Comparison of ENCODE assay signal across 11 cellular contexts in the genomic region with DNA sequence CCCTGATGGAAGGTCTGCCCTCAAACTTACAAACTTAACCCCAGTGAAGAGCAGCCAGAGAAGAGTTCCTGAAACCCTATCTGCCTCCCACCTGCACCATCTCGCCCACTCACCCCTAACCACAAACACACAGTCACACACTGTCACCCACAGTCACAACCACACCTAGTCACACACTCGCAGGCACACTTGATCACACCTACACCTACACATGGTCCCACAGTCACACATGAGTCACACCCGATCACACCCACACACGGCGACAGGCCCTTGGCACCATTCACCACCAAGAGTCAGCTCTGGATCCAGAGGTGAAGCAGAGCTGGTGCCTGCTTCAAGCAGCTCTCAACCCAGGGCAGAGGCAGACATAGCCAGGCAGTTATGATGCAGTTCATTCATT. TPM values are rescaled to one million over a fixed set of nuclear protein-coding genes. Genes with fewer than 3 reads are reported as not detected.
DNase-seq lines count a peak whose midpoint lies in the region; ATAC-seq, FAIRE-seq and TF ChIP-seq lines count a peak whose summit lies in the region.
"Had no signal": no experiment of that assay in that cellular context is flagged by ENCODE, and none has a peak within 500 bp of the region (broad histone marks: within the 10 kb centered on the region; RNA-seq: fewer than 3 reads in every experiment).

No MANE protein-coding gene starts in this region.

- no peaks in the 10 kb centered on the region for H3K9me1 ChIP-seq in keratinocyte (ENCODE audit: control insufficient read depth, extremely low read depth, insufficient read depth, low read length)

- no peak for TF ChIP-seq CTCF in keratinocyte (optimal IDR thresholded peaks at IDR 0.05 in 1 of 3, IDR thresholded peaks at IDR 0.05 in 1 of 3, conservative IDR thresholded peaks at IDR 0.05 in 1 of 3; ENCODE audit: extremely low read depth in 1 of 3, insufficient read depth in 2 of 3, low read length in 3 of 3)
- no peak for TF ChIP-seq CTCF in gastrocnemius medialis (IDR thresholded peaks at IDR 0.05 in 4 of 5, conservative IDR thresholded peaks at IDR 0.05 in 1 of 5)
- no peak for TF ChIP-seq CTCF in heart left ventricle (IDR thresholded peaks at IDR 0.05)
- no peak for TF ChIP-seq CTCF in testis (IDR thresholded peaks at IDR 0.05)

- TF ChIP-seq POLR2A in gastrocnemius medialis (IDR thresholded peaks at IDR 0.05) (no peak), heart left ventricle (IDR thresholded peaks at IDR 0.05) (no peak), testis (IDR thresholded peaks at IDR 0.05) (no peak)

- intact Hi-C loops in gastrocnemius medialis (cut with DNase I; ENCODE audit: low total_unique reads) (no loop called here), heart left ventricle (cut with DNase I) (loop anchor here in 1 of 10 donors (10.0 kb wide), 1 partner anchor 239 kb away; the partner anchor contains the start of gene CLTB), testis (cut with DNase I; ENCODE audit: low total_unique reads) (no loop called here)

- FAIRE-seq in HTR-8/SVneo (lab: Jason Lieb, UNC) = peak; percentile 60
- no peak for FAIRE-seq in keratinocyte (lab: Jason Lieb, UNC)
- FAIRE-seq: TTC549 had no signal

- no peak overlapping the region for H3K4me2 ChIP-seq in keratinocyte (ENCODE audit: control insufficient read depth, extremely low read depth, insufficient read depth, low read depth, low read length)

- H3K36me3 ChIP-seq in keratinocyte (ENCODE audit: control insufficient read depth in 2 of 2, extremely low read depth in 1 of 2, insufficient read depth in 2 of 2, low read length in 2 of 2) (peaks cover 6 to 16% of the 10 kb centered on the region in 2 experiments), gastrocnemius medialis (peaks cover 0 to 8% of the 10 kb centered on the region in 2 donors), heart left ventricle (peaks cover 0 to 45% (median 26%) of the 10 kb centered on the region in 9 donors), testis (ENCODE audit: low read depth, missing control alignments) (no peaks in the 10 kb centered on the region)

- H3K79me2 ChIP-seq in keratinocyte (ENCODE audit: control insufficient read depth, insufficient read depth, low read length) = peaks cover 22% of the 10 kb centered on the region

- dilution Hi-C loops in keratinocyte (cut with MboI; ENCODE audit: extremely low pct_ligation_motif_present, low sequenced_read_pairs) = no loop called here

- WGBS in heart left ventricle, 4 donors = 73 to 86% (median 81%) methylated on average over 5 of the region's 5 CpGs
- WGBS in testis, 2 donors = 74 to 75% methylated on average over 5 of the region's 5 CpGs

- H3K9ac ChIP-seq in keratinocyte (ENCODE audit: control insufficient read depth, extremely low read depth, insufficient read depth, low read length) = no peak overlapping the region

- in situ Hi-C loops in gastrocnemius medialis (cut with MboI; ENCODE audit: low sequenced_read_pairs in 4 of 4) = loop anchor here in 2 of 4 donors (25.0 kb wide), 2 partner anchors 309 to 459 kb away; no protein-coding TSS in a partner anchor

- H3K27me3 ChIP-seq in keratinocyte (ENCODE audit: control insufficient read depth, extremely low read depth, insufficient read depth, low read length) (no peaks in the 10 kb centered on the region), gastrocnemius medialis (no peaks in the 10 kb centered on the region), heart left ventricle (no peaks in the 10 kb centered on the region), testis (no peaks in the 10 kb centered on the region)

- peaks cover 16% of the 10 kb centered on the region for H3K4me1 ChIP-seq in keratinocyte (ENCODE audit: control insufficient read depth, extremely low read depth, insufficient read depth, low read length)
- H3K4me1 ChIP-seq in gastrocnemius medialis = peaks cover 1 to 7% of the 10 kb centered on the region in 2 donors
- peaks cover 0 to 27% (median 7%) of the 10 kb centered on the region in 12 donors for H3K4me1 ChIP-seq in heart left ventricle
- peaks cover 32% of the 10 kb centered on the region for H3K4me1 ChIP-seq in testis

- no peak overlapping the region for H3K27ac ChIP-seq in keratinocyte (ENCODE audit: control insufficient read depth, insufficient read depth, low read length)
- no peak overlapping the region for H3K27ac ChIP-seq in gastrocnemius medialis
- H3K27ac ChIP-seq in heart left ventricle = no peak overlapping the region
- H3K27ac ChIP-seq in testis = no peak overlapping the region

- H2AFZ ChIP-seq in keratinocyte (ENCODE audit: control insufficient read depth, low read length) = no peak overlapping the region

- no peak for DNase-seq in HTR-8/SVneo (ENCODE audit: insufficient read length, low spot score)
- DNase-seq in activated T-cell treated with anti-CD3 and anti-CD28 coated beads for 4 hours = peak; percentile 89
- DNase-seq in keratinocyte (ENCODE audit: low read depth, low spot score) = peak; percentile 49
- DNase-seq in stimulated activated CD8-positive, alpha-beta memory T cell treated with anti-CD3 and anti-CD28 coated beads, Interleukin-4, amount 100 ng/mL, for 4 hours (ENCODE audit: low read depth in 2 of 2, low spot score in 1 of 2) = peak; percentile 78 to 90
- DNase-seq in gastrocnemius medialis = no peak
- no peak for DNase-seq in heart left ventricle
- DNase-seq in testis = no peak
- DNase-seq: NCI-H1417 treated with DMSO at 0.1 percent for 48 hours had no signal

- no peak overlapping the region for H3K4me3 ChIP-seq in keratinocyte (ENCODE audit: control insufficient read depth in 2 of 3, extremely low read depth in 1 of 3, insufficient read depth in 2 of 3, low read depth in 1 of 3, low read length in 3 of 3)
- H3K4me3 ChIP-seq in gastrocnemius medialis = no peak overlapping the region
- no peak overlapping the region for H3K4me3 ChIP-seq in heart left ventricle
- no peak overlapping the region for H3K4me3 ChIP-seq in testis

- H3K9me3 ChIP-seq in keratinocyte (ENCODE audit: control insufficient read depth, low read depth, low read length) (no peaks in the 10 kb centered on the region), gastrocnemius medialis (no peaks in the 10 kb centered on the region), heart left ventricle (no peaks in the 10 kb centered on the region), testis (no peaks in the 10 kb centered on the region)

- no peak for ATAC-seq in gastrocnemius medialis
- ATAC-seq in heart left ventricle = no peak
- no peak for ATAC-seq in HG03342 (IDR thresholded peaks at IDR 0.05; ENCODE audit: unreplicated experiment)

- H4K20me1 ChIP-seq in keratinocyte (ENCODE audit: control insufficient read depth, extremely low read depth, insufficient read depth, low read length) = peaks cover 4% of the 10 kb centered on the region

RNA-seq across cellular contexts. Expression of gene TSPAN17, which starts 6.1 kb away (rescaled TPM):
- 53.1 to 72.7 TPM (median 57.2 TPM) in 3 replicates for polyA plus RNA-seq in keratinocyte
- polyA plus RNA-seq in keratinocyte (2011; ENCODE audit: low read depth) = 3.8 TPM
- polyA plus RNA-seq in keratinocyte (2011; cell fraction: cytosol; rRNA removed) = 33.1 and 58.3 TPM in 2 replicates
- 59.8 and 61.6 TPM in 2 replicates for polyA plus RNA-seq in keratinocyte (2011; cell fraction: nucleus; rRNA removed)
- 23.9 and 59.0 TPM in 2 replicates for polyA plus RNA-seq in keratinocyte (2012; ENCODE audit: low replicate concordance)
- polyA minus RNA-seq in keratinocyte = 53.3 to 88.0 TPM (median 60.3 TPM) in 3 replicates
- 96.5 TPM for polyA minus RNA-seq in keratinocyte (2011; cell fraction: cytosol; rRNA and poly(A)+ RNA removed)
- 34.6 and 35.3 TPM in 2 replicates for polyA minus RNA-seq in keratinocyte (2011; cell fraction: nucleus; rRNA and poly(A)+ RNA removed)
- total RNA-seq in gastrocnemius medialis = 10 to 100 TPM; 13.3 to 35.7 (median 27.2) TPM
- total RNA-seq in heart left ventricle = 10 to 100 TPM; 22.2 to 53.1 (median 30.9) TPM
- polyA plus RNA-seq in heart left ventricle = 10 to 100 TPM; 15.4 to 59.3 TPM
- total RNA-seq in testis = 10 to 100 TPM; 31.7 to 51.7 TPM
- polyA plus RNA-seq in testis (ENCODE audit: insufficient read depth, low read depth, low replicate concordance) = 57.0 TPM

RNA-seq across cellular contexts. Expression of gene EIF4E1B, which starts 22.9 kb away (rescaled TPM):
- polyA plus RNA-seq in keratinocyte (not detected in 3 replicates), heart left ventricle (not detected), testis (ENCODE audit: insufficient read depth, low read depth, low replicate concordance) (1.0 TPM)
- not detected for polyA plus RNA-seq in keratinocyte (2011; ENCODE audit: low read depth)
- not detected in 2 replicates for polyA plus RNA-seq in keratinocyte (2011; cell fraction: cytosol; rRNA removed)
- not detected in 2 replicates for polyA plus RNA-seq in keratinocyte (2011; cell fraction: nucleus; rRNA removed)
- polyA plus RNA-seq in keratinocyte (2012; ENCODE audit: low replicate concordance) = not detected in 2 replicates
- polyA minus RNA-seq in keratinocyte = not detected in 3 replicates
- polyA minus RNA-seq in keratinocyte (2011; cell fraction: cytosol; rRNA and poly(A)+ RNA removed) = not detected
- not detected in 2 replicates for polyA minus RNA-seq in keratinocyte (2011; cell fraction: nucleus; rRNA and poly(A)+ RNA removed)
- total RNA-seq in gastrocnemius medialis (not detected), heart left ventricle (not detected), testis (1 to 10 TPM in 1 of 2 donors, under 1 TPM in 1; 0.99 to 2.4 TPM)
- total RNA-seq: fibroblast of lung had no signal
- polyA plus RNA-seq: fibroblast of lung had no signal

RNA-seq across cellular contexts. Expression of gene SNCB, which starts 23.1 kb away (rescaled TPM):
- polyA plus RNA-seq in keratinocyte = 0.21 to 1.00 TPM (median 0.69 TPM) in 3 replicates
- polyA plus RNA-seq in keratinocyte (2011; ENCODE audit: low read depth) = not detected
- polyA plus RNA-seq in keratinocyte (2011; cell fraction: cytosol; rRNA removed) = 0.26 and 0.47 TPM in 2 replicates
- 0.31 and 0.50 TPM in 2 replicates for polyA plus RNA-seq in keratinocyte (2011; cell fraction: nucleus; rRNA removed)
- 1.9 TPM in 1 of 2 replicates, not detected in the other for polyA plus RNA-seq in keratinocyte (2012; ENCODE audit: low replicate concordance)
- 0.33 TPM in 1 of 3 replicates, not detected in the others for polyA minus RNA-seq in keratinocyte
- not detected for polyA minus RNA-seq in keratinocyte (2011; cell fraction: cytosol; rRNA and poly(A)+ RNA removed)
- not detected in 2 replicates for polyA minus RNA-seq in keratinocyte (2011; cell fraction: nucleus; rRNA and poly(A)+ RNA removed)
- total RNA-seq in gastrocnemius medialis = under 1 TPM in 1 of 4 donors, not detected in 3; 0.20 TPM
- total RNA-seq in heart left ventricle = under 1 TPM in 1 of 9 donors, not detected in 8; 0.23 TPM
- not detected for polyA plus RNA-seq in heart left ventricle
- total RNA-seq in testis = under 1 TPM; 0.31 to 0.74 TPM
- polyA plus RNA-seq in testis (ENCODE audit: insufficient read depth, low read depth, low replicate concordance) = 0.62 TPM

RNA-seq across cellular contexts. Expression of gene GPRIN1, which starts 43.4 kb away (rescaled TPM):
- polyA plus RNA-seq in keratinocyte = 4.0 to 4.6 TPM (median 4.4 TPM) in 3 replicates
- 2.4 TPM for polyA plus RNA-seq in keratinocyte (2011; ENCODE audit: low read depth)
- 3.5 and 5.5 TPM in 2 replicates for polyA plus RNA-seq in keratinocyte (2011; cell fraction: cytosol; rRNA removed)
- polyA plus RNA-seq in keratinocyte (2011; cell fraction: nucleus; rRNA removed) = 5.2 and 8.0 TPM in 2 replicates
- 3.8 and 7.6 TPM in 2 replicates for polyA plus RNA-seq in keratinocyte (2012; ENCODE audit: low replicate concordance)
- polyA minus RNA-seq in keratinocyte = 4.9 to 5.7 TPM (median 5.5 TPM) in 3 replicates
- polyA minus RNA-seq in keratinocyte (2011; cell fraction: cytosol; rRNA and poly(A)+ RNA removed) = 9.0 TPM
- polyA minus RNA-seq in keratinocyte (2011; cell fraction: nucleus; rRNA and poly(A)+ RNA removed) = 6.6 and 8.4 TPM in 2 replicates
- total RNA-seq in gastrocnemius medialis = under 1 TPM; 0.35 to 0.78 (median 0.47) TPM
- 1 to 10 TPM in 1 of 9 donors, under 1 TPM in 8; 0.25 to 1.9 (median 0.48) TPM for total RNA-seq in heart left ventricle
- polyA plus RNA-seq in heart left ventricle = under 1 TPM; 0.15 to 0.36 TPM
- total RNA-seq in testis = 1 to 10 TPM; 5.7 to 8.4 TPM
- polyA plus RNA-seq in testis (ENCODE audit: insufficient read depth, low read depth, low replicate concordance) = 2.5 TPM

Comparison
In these comparisons a context has a peak if more than half of its experiments do, and no peak if none do; other contexts are left out.
1. DNase-seq: peak in activated T-cell treated with anti-CD3 and anti-CD28 coated beads for 4 hours (single experiment), keratinocyte (single experiment) and stimulated activated CD8-positive, alpha-beta memory T cell treated with anti-CD3 and anti-CD28 coated beads, Interleukin-4, amount 100 ng/mL, for 4 hours (2 of 2); none in HTR-8/SVneo (single experiment), gastrocnemius medialis (0 of 2), heart left ventricle (0 of 5) and testis (single experiment).